Comparison of ENCODE assay signal across 3 cellular contexts in the genomic region with DNA sequence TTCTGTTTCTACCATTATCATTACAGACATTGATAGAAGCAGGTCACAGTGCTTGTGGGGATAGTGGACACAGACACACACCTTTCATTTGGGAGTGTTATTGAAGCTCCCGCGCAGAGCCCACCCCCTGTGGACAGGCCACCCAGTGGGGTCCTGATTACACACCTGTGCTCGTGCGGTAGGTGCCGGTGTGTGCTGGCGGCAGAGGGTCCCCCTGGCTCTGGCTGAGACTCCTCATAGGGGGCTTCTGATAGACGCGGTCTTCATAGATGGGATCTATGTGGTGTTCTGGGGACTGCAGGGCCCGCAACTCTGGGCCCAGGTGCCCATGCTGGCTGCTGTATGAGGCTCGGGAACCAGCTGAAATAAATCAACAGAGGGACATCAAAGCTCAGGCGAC.
"Had no signal": no experiment of that assay in that cellular context is flagged by ENCODE, and none has a peak within 500 bp of the region (broad histone marks: within the 10 kb centered on the region; RNA-seq: fewer than 3 reads in every experiment).

No MANE protein-coding gene starts in this region.

- DNase-seq: GDM1, GF-D8 had no signal

- H3K4me3 ChIP-seq: GM12878 had no signal
